In the genomic region with DNA sequence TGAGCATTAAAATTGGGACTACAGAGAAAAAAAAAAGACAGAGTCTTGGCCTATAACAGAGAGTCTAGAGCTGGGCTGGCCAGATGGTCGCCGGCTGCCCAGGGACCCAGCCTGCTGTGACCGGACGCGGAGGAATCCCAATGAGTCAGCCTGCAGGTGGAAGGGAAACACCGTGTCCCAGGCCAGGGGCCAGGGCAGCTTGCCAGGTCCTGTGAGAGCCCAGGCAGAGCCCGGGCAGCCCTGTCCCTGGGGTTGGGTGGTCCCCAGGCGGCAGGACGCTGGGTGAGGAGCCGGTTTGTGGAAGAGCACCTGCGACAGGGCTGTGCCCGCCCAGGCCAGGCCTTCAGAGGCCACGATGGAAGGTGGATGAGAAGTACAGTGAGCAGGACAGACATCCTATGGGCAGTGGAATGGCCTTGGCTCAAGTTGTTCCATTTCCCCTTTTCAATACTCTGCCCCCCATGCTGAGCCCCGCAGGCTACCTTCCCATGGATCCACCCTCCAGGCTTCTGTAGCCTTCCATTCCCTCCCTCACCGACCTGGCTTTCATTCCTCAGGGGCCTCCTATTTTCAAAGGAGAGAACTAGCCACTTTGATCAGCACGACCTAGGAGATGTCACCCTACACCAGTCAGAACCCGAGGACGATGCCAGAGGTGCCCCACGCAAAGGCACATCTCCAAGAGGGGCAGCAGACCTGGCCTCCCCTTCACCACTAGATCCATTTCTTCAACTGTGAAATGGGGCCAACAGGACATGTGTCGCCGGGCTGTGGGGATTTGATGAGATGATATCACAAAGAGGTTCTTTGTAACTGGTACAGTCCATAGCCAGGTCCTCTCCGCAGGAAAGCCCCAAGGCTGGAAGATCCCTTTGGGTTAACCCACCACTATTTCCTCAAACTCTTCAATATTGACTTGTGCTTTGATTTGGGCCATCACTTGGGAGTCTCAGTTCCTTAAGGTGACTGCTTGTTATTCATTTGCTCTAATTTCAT, we compare ENCODE assay signal across 1 cellular context.
TF ChIP-seq lines count a peak whose summit lies in the region.

No MANE protein-coding gene starts in this region.

TF ChIP-seq in IMR-90, 13 proteins besides CTCF, POLR2A, EP300 and RAD21 (continued from another document):
- TF ChIP-seq, protein P1, sequence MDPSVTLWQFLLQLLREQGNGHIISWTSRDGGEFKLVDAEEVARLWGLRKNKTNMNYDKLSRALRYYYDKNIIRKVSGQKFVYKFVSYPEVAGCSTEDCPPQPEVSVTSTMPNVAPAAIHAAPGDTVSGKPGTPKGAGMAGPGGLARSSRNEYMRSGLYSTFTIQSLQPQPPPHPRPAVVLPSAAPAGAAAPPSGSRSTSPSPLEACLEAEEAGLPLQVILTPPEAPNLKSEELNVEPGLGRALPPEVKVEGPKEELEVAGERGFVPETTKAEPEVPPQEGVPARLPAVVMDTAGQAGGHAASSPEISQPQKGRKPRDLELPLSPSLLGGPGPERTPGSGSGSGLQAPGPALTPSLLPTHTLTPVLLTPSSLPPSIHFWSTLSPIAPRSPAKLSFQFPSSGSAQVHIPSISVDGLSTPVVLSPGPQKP (IDR thresholded peaks at IDR 0.05; ENCODE audit: borderline replicate concordance, low read depth, low read length): no peak
- TF ChIP-seq CHD1 (IDR thresholded peaks at IDR 0.05; ENCODE audit: low read depth, low read length) (no peak), USF2 (IDR thresholded peaks at IDR 0.05; ENCODE audit: low read depth, low read length) (no peak), RFX5 (IDR thresholded peaks at IDR 0.05; ENCODE audit: low read depth, low read length) (no peak), MXI1 (IDR thresholded peaks at IDR 0.05; ENCODE audit: borderline replicate concordance, low read depth, low read length) (no peak), FOS (IDR thresholded peaks at IDR 0.05; ENCODE audit: low read depth, low read length) (no peak), RCOR1 (IDR thresholded peaks at IDR 0.05; ENCODE audit: insufficient replicate concordance, low read length) (no peak), CEBPB (IDR thresholded peaks at IDR 0.05; ENCODE audit: low read depth, low read length) (no peak)
